In genomic region chr14:71555654-71556559, GRCh38 we compare ENCODE assay signal across 9 cellular contexts.
DNase-seq lines count a peak whose midpoint lies in the region; ATAC-seq and TF ChIP-seq lines count a peak whose summit lies in the region.
"Had no signal": no experiment of that assay in that cellular context is flagged by ENCODE, and none has a peak within 500 bp of the region (broad histone marks: within the 10 kb centered on the region; RNA-seq: fewer than 3 reads in every experiment).

No MANE protein-coding gene starts in this region.

- no peak for TF ChIP-seq POLR2A in body of pancreas (IDR thresholded peaks at IDR 0.05)

- peak overlapping the region; percentile 18 to 46 (median 26) for H3K27ac ChIP-seq in body of pancreas
- H3K27ac ChIP-seq: A549 had no signal

- intact Hi-C loops in body of pancreas (cut with DNase I), result no loop called here

- no peaks in the 10 kb centered on the region for H3K27me3 ChIP-seq in body of pancreas

- DNase-seq in NCI-H1417 (lab: John Stamatoyannopoulos, UW) (peak in 2 of 3 experiments; percentile 18 to 60), NCI-H1417 treated with DMSO at 0.1 percent for 48 hours (lab: John Stamatoyannopoulos, UW) (no peak), T follicular helper cell (ENCODE audit: low read depth) (peak; percentile 12), body of pancreas (no peak), NCI-H82 treated with DMSO at 0.1 percent for 48 hours (lab: John Stamatoyannopoulos, UW; ENCODE audit: unreplicated experiment) (no peak), COLO829 (ENCODE audit: low spot score) (no peak)
- DNase-seq in stimulated activated CD4-positive, alpha-beta T cell treated with anti-CD3 and anti-CD28 coated beads, Interleukin-15, amount 100 ng/mL, for 24 hours, result peak; percentile 74

- H3K36me3 ChIP-seq in body of pancreas (replicated peaks in 1 of 2; ENCODE audit: insufficient read depth in 1 of 2, low read depth in 2 of 2), result no peaks in the 10 kb centered on the region

- TF ChIP-seq CTCF in body of pancreas (IDR thresholded peaks at IDR 0.05), result no peak

- H3K9me3 ChIP-seq in body of pancreas, result no peaks in the 10 kb centered on the region
- H3K9me3 ChIP-seq: A549 had no signal

- 52 to 59% methylated on average over 5 of the region's 5 CpGs for WGBS in body of pancreas, 2 donors

- ATAC-seq in HG03064 (IDR thresholded peaks at IDR 0.05; ENCODE audit: low read depth, unreplicated experiment) (peak; percentile 77), body of pancreas (peak; percentile 59)
- ATAC-seq: A549 had no signal

- H3K4me3 ChIP-seq in body of pancreas, result no peak overlapping the region
- H3K4me3 ChIP-seq: A549 had no signal

- peaks cover 5% of the 10 kb centered on the region for H3K4me1 ChIP-seq in body of pancreas
- H3K4me1 ChIP-seq: A549 had no signal

Comparison
In these comparisons a context has a peak if more than half of its experiments do, and no peak if none do; other contexts are left out.
1. DNase-seq: peak in NCI-H1417 (2 of 3), T follicular helper cell (single experiment) and stimulated activated CD4-positive, alpha-beta T cell treated with anti-CD3 and anti-CD28 coated beads, Interleukin-15, amount 100 ng/mL, for 24 hours (single experiment); none in NCI-H1417 treated with DMSO at 0.1 percent for 48 hours (single experiment), body of pancreas (0 of 4), NCI-H82 treated with DMSO at 0.1 percent for 48 hours (single experiment) and COLO829 (single experiment).